In genomic region chr3:64150527-64151238, GRCh38 we compare ENCODE assay signal across 10 cellular contexts.
DNase-seq lines count a peak whose midpoint lies in the region; ATAC-seq and TF ChIP-seq lines count a peak whose summit lies in the region.
"Had no signal": no experiment of that assay in that cellular context is flagged by ENCODE, and none has a peak within 500 bp of the region (broad histone marks: within the 10 kb centered on the region; RNA-seq: fewer than 3 reads in every experiment).

No MANE protein-coding gene starts in this region.

- DNase-seq in Right ventricle myocardium inferior (ENCODE audit: missing footprints) (peak; percentile 81), cardiac septum (ENCODE audit: low spot score) (no peak), colonic mucosa (peak; percentile 86), endothelial cell (ENCODE audit: low spot score) (no peak), cerebellar nuclear complex (lab: John Stamatoyannopoulos, UW) (no peak)
- no peak for DNase-seq in NK-92 treated with Interleukin-12 subunit alpha and Interleukin-12 subunit beta, amount 100 ng/mL, for 24 hours (lab: John Stamatoyannopoulos, UW)

- H3K27me3 ChIP-seq in colonic mucosa (no peaks in the 10 kb centered on the region), muscle layer of colon (ENCODE audit: control insufficient read depth in 1 of 2, insufficient read depth in 2 of 2, low read length in 2 of 2) (no peaks in the 10 kb centered on the region)
- H3K27me3 ChIP-seq: BLaER1 treated with 17β-estradiol and CSF1 and Interleukin-3, amounts not matched to agents 10 nM and 100 nM had no signal

- ATAC-seq in Right ventricle myocardium inferior (peak; percentile 94), GM18868 (IDR thresholded peaks at IDR 0.05; ENCODE audit: unreplicated experiment) (no peak)

- H3K4me1 Mint-ChIP-seq in endothelial cell (ENCODE audit: unreplicated experiment), result no peaks in the 10 kb centered on the region

- H3K27me3 Mint-ChIP-seq in endothelial cell (ENCODE audit: unreplicated experiment), result peaks cover 5% of the 10 kb centered on the region

- H3K9ac ChIP-seq in colonic mucosa (ENCODE audit: low read depth in 2 of 2, low read length in 2 of 2) (peak overlapping the region in 1 of 2 donors; percentile 53), muscle layer of colon (ENCODE audit: low read length) (peak overlapping the region; percentile 55)
- H3K9ac ChIP-seq: BLaER1 treated with 17β-estradiol and CSF1 and Interleukin-3, amounts not matched to agents 10 nM and 100 nM had no signal

- H3K36me3 ChIP-seq in colonic mucosa (no peaks in the 10 kb centered on the region), muscle layer of colon (ENCODE audit: insufficient read depth, low read length) (peaks cover 42% of the 10 kb centered on the region)

- H3K27ac Mint-ChIP-seq in endothelial cell (ENCODE audit: unreplicated experiment), result no peak overlapping the region

- no peaks in the 10 kb centered on the region for H3K9me3 Mint-ChIP-seq in endothelial cell (ENCODE audit: unreplicated experiment)

- H3K4me3 ChIP-seq in colonic mucosa (no peak overlapping the region), muscle layer of colon (ENCODE audit: low read depth in 1 of 2, low read length in 2 of 2) (no peak overlapping the region)
- H3K4me3 ChIP-seq: BLaER1 treated with 17β-estradiol and CSF1 and Interleukin-3, amounts not matched to agents 10 nM and 100 nM had no signal

- intact Hi-C loops in Right ventricle myocardium inferior (cut with DNase I), result loop anchor here (5.0 kb wide), 1 partner anchor 117 kb away; no protein-coding TSS in a partner anchor
- intact Hi-C loops in cardiac septum (cut with DNase I), result no loop called here
- intact Hi-C loops in colonic mucosa (cut with DNase I), result no loop called here

- no peak overlapping the region for H3K4me3 Mint-ChIP-seq in endothelial cell (ENCODE audit: unreplicated experiment)

- H3K4me1 ChIP-seq in colonic mucosa, result peaks cover 6% of the 10 kb centered on the region
- H3K4me1 ChIP-seq in muscle layer of colon (ENCODE audit: insufficient read depth, low read length), result peaks cover 51% of the 10 kb centered on the region

- peaks cover 22% of the 10 kb centered on the region for H3K36me3 Mint-ChIP-seq in endothelial cell (ENCODE audit: low read depth, unreplicated experiment)

- no peaks in the 10 kb centered on the region for H3K9me3 ChIP-seq in colonic mucosa
- no peaks in the 10 kb centered on the region for H3K9me3 ChIP-seq in muscle layer of colon (ENCODE audit: low read length)

- H3K27ac ChIP-seq in colonic mucosa (peak overlapping the region; percentile 57), muscle layer of colon (ENCODE audit: low read depth, low read length) (peak overlapping the region; percentile 83)
- H3K27ac ChIP-seq: BLaER1 treated with 17β-estradiol and CSF1 and Interleukin-3, amounts not matched to agents 10 nM and 100 nM; HL-60 had no signal

- no peak for TF ChIP-seq CTCF in colonic mucosa (IDR thresholded peaks at IDR 0.05)
- TF ChIP-seq CTCF in endothelial cell (IDR thresholded peaks at IDR 0.05; ENCODE audit: unreplicated experiment), result no peak

Comparison
In these comparisons a context has a peak if more than half of its experiments do, and no peak if none do; other contexts are left out.
1. DNase-seq: peak in Right ventricle myocardium inferior (single experiment) and colonic mucosa (single experiment); none in cardiac septum (single experiment), endothelial cell (single experiment), NK-92 treated with Interleukin-12 subunit alpha and Interleukin-12 subunit beta, amount 100 ng/mL, for 24 hours (single experiment) and cerebellar nuclear complex (0 of 2).